8 cellular contexts compared by ENCODE assay signal in genomic region chr6:159691963-159692287, GRCh38. TPM values are rescaled to one million over a fixed set of nuclear protein-coding genes. Genes with fewer than 3 reads are reported as not detected.
DNase-seq lines count a peak whose midpoint lies in the region; ATAC-seq and TF ChIP-seq lines count a peak whose summit lies in the region.

No MANE protein-coding gene starts in this region.

- no peak for TF ChIP-seq POLR2A in ovary (IDR thresholded peaks at IDR 0.05)

- H3K9ac ChIP-seq in NT2/D1 (ENCODE audit: insufficient read length, low read depth) (peak overlapping the region; percentile 21), endodermal cell (ENCODE audit: extremely low read depth, low read length, poor library complexity, severe bottlenecking) (peak overlapping the region; percentile 73)

- H3K9me3 Mint-ChIP-seq in endodermal cell: no peaks in the 10 kb centered on the region

- H3K4me3 ChIP-seq in GM06990 (replicated peaks; ENCODE audit: low read depth, low read length): peak overlapping the region; percentile 78
- H3K4me3 ChIP-seq in NT2/D1 (ENCODE audit: insufficient read length, low read depth): peak overlapping the region; percentile 87
- H3K4me3 ChIP-seq in endodermal cell (ENCODE audit: low read length): peak overlapping the region; percentile 95
- H3K4me3 ChIP-seq in ovary: peak overlapping the region; percentile 81

- H3K27me3 Mint-ChIP-seq in endodermal cell (ENCODE audit: insufficient read depth): peaks cover 5% of the 10 kb centered on the region

- TF ChIP-seq EP300 in ovary (IDR thresholded peaks at IDR 0.05): no peak

- TF ChIP-seq CTCF in GM06990 (IDR thresholded peaks at IDR 0.05; ENCODE audit: insufficient read depth, low read length, poor library complexity, severe bottlenecking) (no peak), endodermal cell (conservative IDR thresholded peaks at IDR 0.05) (no peak), ovary (IDR thresholded peaks at IDR 0.05) (no peak)

- intact Hi-C loops in ovary (cut with DNase I): loop anchor here (2.0 to 10.0 kb wide), 7 partner anchors 35 to 160 kb away; partner anchors contain the start of genes TCP1 (in 2 of the 4), WTAP (in 2 of the 4) and ACAT2 (in 1 of the 4)

- H3K9me3 ChIP-seq in NT2/D1 (ENCODE audit: insufficient read depth, low read length) (no peaks in the 10 kb centered on the region), endodermal cell (ENCODE audit: control insufficient read depth, low read length) (no peaks in the 10 kb centered on the region), ovary (no peaks in the 10 kb centered on the region)

- 55 to 56% methylated on average over 5 to 7 of the region's 7 CpGs for WGBS in endodermal cell (ENCODE audit: insufficient coverage in 1 of 2, insufficient read length in 1 of 2), 2 experiments
- 29 to 31% (median 29%) methylated on average over 7 of the region's 7 CpGs for WGBS in ovary, 3 donors

- H3K4me1 ChIP-seq in NT2/D1 (ENCODE audit: insufficient read depth, insufficient read length): peaks cover 7% of the 10 kb centered on the region
- peaks cover 4% of the 10 kb centered on the region for H3K4me1 ChIP-seq in endodermal cell (ENCODE audit: control insufficient read depth, insufficient read depth, low read length)
- peaks cover 9% of the 10 kb centered on the region for H3K4me1 ChIP-seq in ovary (ENCODE audit: insufficient read depth)

- H3K36me3 ChIP-seq in GM06990 (ENCODE audit: control insufficient read depth, insufficient read depth, low read length): peaks cover 2% of the 10 kb centered on the region
- H3K36me3 ChIP-seq in NT2/D1 (ENCODE audit: insufficient read depth, insufficient read length, low read length): peaks cover 20% of the 10 kb centered on the region
- peaks cover 24% of the 10 kb centered on the region for H3K36me3 ChIP-seq in endodermal cell (ENCODE audit: control insufficient read depth, insufficient read depth, low read length)
- no peaks in the 10 kb centered on the region for H3K36me3 ChIP-seq in ovary

- ATAC-seq in GM21717 (IDR thresholded peaks at IDR 0.05; ENCODE audit: unreplicated experiment) (no peak), GM19328 (IDR thresholded peaks at IDR 0.05; ENCODE audit: unreplicated experiment) (no peak), GM21825 (IDR thresholded peaks at IDR 0.05; ENCODE audit: unreplicated experiment) (no peak)

- H3K27ac Mint-ChIP-seq in endodermal cell: no peak overlapping the region

- peaks cover 24% of the 10 kb centered on the region for H3K36me3 Mint-ChIP-seq in endodermal cell (ENCODE audit: low read depth)

- H3K27me3 ChIP-seq in GM06990 (replicated peaks; ENCODE audit: control insufficient read depth, insufficient read depth, low read length) (no peaks in the 10 kb centered on the region), NT2/D1 (ENCODE audit: insufficient read depth, insufficient read length) (no peaks in the 10 kb centered on the region), endodermal cell (ENCODE audit: control insufficient read depth, insufficient read depth, low read length, poor library complexity, severe bottlenecking) (no peaks in the 10 kb centered on the region), ovary (no peaks in the 10 kb centered on the region)

- H3K27ac ChIP-seq in endodermal cell (ENCODE audit: low read depth, low read length): no peak overlapping the region
- H3K27ac ChIP-seq in ovary: peak overlapping the region; percentile 91 to 92

- H3K4me3 Mint-ChIP-seq in endodermal cell: peak overlapping the region; percentile 82

- DNase-seq in GM06990 (ENCODE audit: extremely low read depth, insufficient read length) (peak; percentile 25), NT2/D1 (ENCODE audit: low read depth, low spot score) (no peak), endodermal cell (peak; percentile 59), ovary (peak in 2 of 5 donors; percentile 20 to 33), NCI-H2171 (lab: John Stamatoyannopoulos, UW) (no peak)

- H3K4me1 Mint-ChIP-seq in endodermal cell: peaks cover 22% of the 10 kb centered on the region

RNA-seq across cellular contexts. Expression of gene SOD2, which starts 1.1 kb away (rescaled TPM):
- total RNA-seq in endodermal cell (10 to 100 TPM; 64.3 to 88.8 TPM), ovary (100 to 1,000 TPM; 164 to 580 (median 215) TPM)
- polyA plus RNA-seq in endodermal cell (2013, experiment 1 of 2): 54.2 TPM
- polyA plus RNA-seq in endodermal cell (2013, experiment 2 of 2): 51.1 TPM
- 100 to 1,000 TPM; 130 to 160 TPM for polyA plus RNA-seq in ovary

RNA-seq across cellular contexts. Expression of gene WTAP, which starts 35.4 kb away (rescaled TPM):
- total RNA-seq in endodermal cell (100 to 1,000 TPM; 112 to 119 TPM), ovary (100 to 1,000 TPM in 3 of 7 donors, 10 to 100 TPM in 4; 89.1 to 117 (median 95.4) TPM)
- polyA plus RNA-seq in endodermal cell (2013, experiment 1 of 2): 117 TPM
- polyA plus RNA-seq in endodermal cell (2013, experiment 2 of 2): 110 TPM
- polyA plus RNA-seq in ovary: 10 to 100 TPM; 65.3 to 95.7 TPM

Comparison
In these comparisons a context has a peak if more than half of its experiments do, and no peak if none do; other contexts are left out.
1. DNase-seq: peak in GM06990 (single experiment) and endodermal cell (single experiment); none in NT2/D1 (single experiment) and NCI-H2171 (single experiment).
2. Peak in every context shown above with its lines, with median percentiles within 50 percentile points of each other: H3K4me3 ChIP-seq.